8 cellular contexts compared by ENCODE assay signal in genomic region chr3:167032267-167032876, GRCh38.
A peak's percentile ranks its signal among the peaks of the same experiment; 100 is the strongest.
DNase-seq lines count a peak whose midpoint lies in the region; ATAC-seq and TF ChIP-seq lines count a peak whose summit lies in the region.

No MANE protein-coding gene starts in this region.

- no peaks in the 10 kb centered on the region for H3K36me3 ChIP-seq in heart left ventricle

- no peaks in the 10 kb centered on the region for H3K27me3 Mint-ChIP-seq in nephron (ENCODE audit: low read depth)

- H3K4me3 ChIP-seq in heart left ventricle (no peak overlapping the region), foreskin fibroblast (ENCODE audit: low read depth in 1 of 2, low read length in 2 of 2) (no peak overlapping the region)

- TF ChIP-seq CTCF in heart left ventricle (IDR thresholded peaks at IDR 0.05) = peak in 7 of 12 donors; percentile 14 to 39 (median 29)
- peak; percentile 45 to 67 (median 56) for TF ChIP-seq CTCF in nephron (IDR thresholded peaks at IDR 0.05; ENCODE audit: unreplicated experiment in 3 of 3)
- no peak for TF ChIP-seq CTCF in foreskin fibroblast (IDR thresholded peaks at IDR 0.05; ENCODE audit: low read depth, low read length)

- H3K4me1 ChIP-seq in heart left ventricle = no peaks in the 10 kb centered on the region

- H3K4me3 Mint-ChIP-seq in nephron = no peak overlapping the region

- peak overlapping the region; percentile 53 to 67 (median 55) for H3K27ac Mint-ChIP-seq in nephron

- peaks cover 24% of the 10 kb centered on the region for H3K4me1 Mint-ChIP-seq in nephron

- DNase-seq in heart left ventricle = no peak
- no peak for DNase-seq in Right ventricle myocardium superior
- peak; percentile 64 for DNase-seq in NCI-H446 treated with DMSO at 0.1 percent for 48 hours (lab: John Stamatoyannopoulos, UW)
- DNase-seq in T47D (ENCODE audit: low read depth in 1 of 2, low spot score in 1 of 2) = peak; percentile 44 to 90
- no peak for DNase-seq in stimulated activated naive CD4-positive, alpha-beta T cell (lab: John Stamatoyannopoulos, UW)
- DNase-seq in foreskin fibroblast = no peak
- DNase-seq in NCI-H2227 (lab: John Stamatoyannopoulos, UW; ENCODE audit: unreplicated experiment) = no peak

- H3K27ac ChIP-seq in heart left ventricle = no peak overlapping the region

- no peak for ATAC-seq in heart left ventricle
- no peak for ATAC-seq in Right ventricle myocardium superior (ENCODE audit: poor library complexity)

- H3K36me3 Mint-ChIP-seq in nephron (ENCODE audit: low read depth) = no peaks in the 10 kb centered on the region

- in situ Hi-C loops in T47D (cut with HindIII; ENCODE audit: low pct_unique_long_range_greater_than_20kb, low sequenced_read_pairs) = no loop called here

- intact Hi-C loops in heart left ventricle (cut with DNase I) (no loop called here), Right ventricle myocardium superior (cut with DNase I) (no loop called here)

- no peaks in the 10 kb centered on the region for H3K9me3 ChIP-seq in heart left ventricle

- TF ChIP-seq POLR2A in heart left ventricle (IDR thresholded peaks at IDR 0.05) = no peak

- peaks cover 0 to 4% (median 0%) of the 10 kb centered on the region in 9 donors for H3K27me3 ChIP-seq in heart left ventricle

- WGBS in heart left ventricle, 4 donors = 32 to 40% (median 36%) methylated on average over 5 of the region's 5 CpGs

- no peaks in the 10 kb centered on the region for H3K9me3 Mint-ChIP-seq in nephron

Comparison
In these comparisons a context has a peak if more than half of its experiments do, and no peak if none do; other contexts are left out.
1. DNase-seq: peak in NCI-H446 treated with DMSO at 0.1 percent for 48 hours (single experiment) and T47D (2 of 2); none in heart left ventricle (0 of 5), Right ventricle myocardium superior (single experiment), stimulated activated naive CD4-positive, alpha-beta T cell (0 of 6), foreskin fibroblast (0 of 2) and NCI-H2227 (single experiment).